Comparison of ENCODE assay signal across 9 cellular contexts in genomic region chr6:146041282-146041681, GRCh38. TPM values are rescaled to one million over a fixed set of nuclear protein-coding genes. Genes with fewer than 3 reads are reported as not detected.
DNase-seq lines count a peak whose midpoint lies in the region; FAIRE-seq and TF ChIP-seq lines count a peak whose summit lies in the region.
"Had no signal": no experiment of that assay in that cellular context is flagged by ENCODE, and none has a peak within 500 bp of the region (broad histone marks: within the 10 kb centered on the region; RNA-seq: fewer than 3 reads in every experiment).

No MANE protein-coding gene starts in this region.

- FAIRE-seq in astrocyte (lab: Jason Lieb, UNC): no peak

- H3K4me1 ChIP-seq in astrocyte (ENCODE audit: insufficient read depth, low read length): no peaks in the 10 kb centered on the region
- H3K4me1 ChIP-seq: vagina had no signal

- no peak overlapping the region for H3K9ac ChIP-seq in astrocyte (ENCODE audit: low read length)

- H3K4me3 Mint-ChIP-seq in astrocyte (ENCODE audit: unreplicated experiment) (no peak overlapping the region), nephron (no peak overlapping the region)
- no peak overlapping the region for H3K4me3 Mint-ChIP-seq in activated CD4-positive, alpha-beta T cell treated with anti-CD3 and anti-CD28 coated beads, Interleukin-2, amount 10 ng/mL, durations not matched to agents 7 days and 5 days

- H3K4me3 ChIP-seq in astrocyte (ENCODE audit: insufficient read depth, low read depth, low read length): no peak overlapping the region
- H3K4me3 ChIP-seq: vagina had no signal

- DNase-seq in HT1080 (ENCODE audit: low read depth) (peak; percentile 35), astrocyte (ENCODE audit: low read depth) (no peak)
- no peak for DNase-seq in stimulated activated CD4-positive, alpha-beta T cell treated with anti-CD3 and anti-CD28 coated beads, Interleukin-2, amount 100 ng/mL, for 24 hours
- no peak for DNase-seq in activated CD4-positive, alpha-beta T cell treated with anti-CD3 and anti-CD28 coated beads, Interleukin-2, amount 10 ng/mL, durations not matched to agents 7 days and 5 days
- no peak for DNase-seq in stimulated activated CD4-positive, alpha-beta T cell treated with anti-CD3 and anti-CD28 coated beads, Interleukin-4, amount 100 ng/mL, for 1 hour

- no peaks in the 10 kb centered on the region for H4K20me1 ChIP-seq in astrocyte (ENCODE audit: insufficient read depth, low read length)

- H3K79me2 ChIP-seq in astrocyte (ENCODE audit: insufficient read depth, low read length): no peaks in the 10 kb centered on the region

- no peak overlapping the region for H2AFZ ChIP-seq in astrocyte (ENCODE audit: low read depth, low read length)

- H3K36me3 ChIP-seq in astrocyte (ENCODE audit: insufficient read depth, low read length): no peaks in the 10 kb centered on the region
- H3K36me3 ChIP-seq: vagina had no signal

- H3K4me1 Mint-ChIP-seq in astrocyte (ENCODE audit: low read depth, unreplicated experiment) (no peaks in the 10 kb centered on the region), nephron (no peaks in the 10 kb centered on the region)
- no peaks in the 10 kb centered on the region for H3K4me1 Mint-ChIP-seq in activated CD4-positive, alpha-beta T cell treated with anti-CD3 and anti-CD28 coated beads, Interleukin-2, amount 10 ng/mL, durations not matched to agents 7 days and 5 days

- H3K9me3 ChIP-seq in astrocyte (ENCODE audit: insufficient read depth, low read depth, low read length): no peaks in the 10 kb centered on the region
- H3K9me3 ChIP-seq: vagina had no signal

- POLR2A ChIA-PET in activated CD4-positive, alpha-beta T cell treated with anti-CD3 and anti-CD28 coated beads, Interleukin-2, amount 10 ng/mL, durations not matched to agents 7 days and 5 days (lab: Charles Lee): no interaction called here

- H3K4me2 ChIP-seq in astrocyte (ENCODE audit: low read length): no peak overlapping the region

- H3K27me3 ChIP-seq in astrocyte (ENCODE audit: insufficient read depth, low read length): no peaks in the 10 kb centered on the region
- H3K27me3 ChIP-seq: vagina had no signal

- H3K27ac Mint-ChIP-seq in astrocyte (ENCODE audit: unreplicated experiment) (no peak overlapping the region), nephron (no peak overlapping the region)
- H3K27ac Mint-ChIP-seq in activated CD4-positive, alpha-beta T cell treated with anti-CD3 and anti-CD28 coated beads, Interleukin-2, amount 10 ng/mL, durations not matched to agents 7 days and 5 days: no peak overlapping the region

- H3K9me3 Mint-ChIP-seq in astrocyte (ENCODE audit: unreplicated experiment): peaks cover 11% of the 10 kb centered on the region
- H3K9me3 Mint-ChIP-seq in nephron: peaks cover 16% of the 10 kb centered on the region
- peaks cover 8% of the 10 kb centered on the region for H3K9me3 Mint-ChIP-seq in activated CD4-positive, alpha-beta T cell treated with anti-CD3 and anti-CD28 coated beads, Interleukin-2, amount 10 ng/mL, durations not matched to agents 7 days and 5 days

- TF ChIP-seq CTCF in GM12873 (IDR thresholded peaks at IDR 0.05; ENCODE audit: insufficient read depth, low read depth, low read length, missing control alignments) (peak; percentile 51), astrocyte (IDR thresholded peaks at IDR 0.05; ENCODE audit: insufficient read depth, low read depth, low read length) (peak; percentile 51), nephron (IDR thresholded peaks at IDR 0.05; ENCODE audit: unreplicated experiment in 3 of 3) (peak in 2 of 3 experiments; percentile 12 to 20)

- CTCF ChIA-PET in activated CD4-positive, alpha-beta T cell treated with anti-CD3 and anti-CD28 coated beads, Interleukin-2, amount 10 ng/mL, durations not matched to agents 7 days and 5 days (lab: Charles Lee): no interaction called here

- H3K27me3 Mint-ChIP-seq in astrocyte (ENCODE audit: low read depth, unreplicated experiment): no peaks in the 10 kb centered on the region
- H3K27me3 Mint-ChIP-seq in nephron (ENCODE audit: low read depth): no peaks in the 10 kb centered on the region
- H3K27me3 Mint-ChIP-seq in activated CD4-positive, alpha-beta T cell treated with anti-CD3 and anti-CD28 coated beads, Interleukin-2, amount 10 ng/mL, durations not matched to agents 7 days and 5 days: peaks cover 1% of the 10 kb centered on the region

- no peak overlapping the region for H3K27ac ChIP-seq in astrocyte (ENCODE audit: low read depth, low read length)
- H3K27ac ChIP-seq: vagina had no signal

- peaks cover 2% of the 10 kb centered on the region for H3K36me3 Mint-ChIP-seq in astrocyte (ENCODE audit: low read depth, unreplicated experiment)
- no peaks in the 10 kb centered on the region for H3K36me3 Mint-ChIP-seq in nephron (ENCODE audit: low read depth)
- H3K36me3 Mint-ChIP-seq in activated CD4-positive, alpha-beta T cell treated with anti-CD3 and anti-CD28 coated beads, Interleukin-2, amount 10 ng/mL, durations not matched to agents 7 days and 5 days (ENCODE audit: low read depth): no peaks in the 10 kb centered on the region

RNA-seq across cellular contexts. Expression of gene GRM1, which starts 12.4 kb away (rescaled TPM):
- total RNA-seq in HT1080 (2014; rRNA removed; shearing (Covaris generic)): 0.03 TPM in 1 of 2 replicates, not detected in the other
- polyA plus RNA-seq in HT1080 (2015; cell fraction: cytosol; rRNA removed): not detected in 2 replicates
- 0.04 TPM in 1 of 2 replicates, not detected in the other for polyA plus RNA-seq in HT1080 (2015; cell fraction: nucleus; rRNA removed)
- total RNA-seq in astrocyte: 0.05 and 0.07 TPM in 2 replicates
- total RNA-seq in activated CD4-positive, alpha-beta T cell treated with anti-CD3 and anti-CD28 coated beads, Interleukin-2, amount 10 ng/mL, durations not matched to agents 7 days and 5 days: not detected
- total RNA-seq: T-helper 1 cell treated with Interleukin-12 subunit alpha and Interleukin-12 subunit beta and Interleukin-4 antibody, amounts not matched to agents 30 ng/mL and 1 ng/mL, for 36 hours; vagina had no signal
